ENCODE assay signal across 1 cellular context in genomic region chr11:14668733-14669301, GRCh38.
TF ChIP-seq lines count a peak whose summit lies in the region.

No MANE protein-coding gene starts in this region.

TF ChIP-seq in WTC11, 78 proteins besides CTCF, POLR2A, EP300 and RAD21 (continued from another document):
- no peak for TF ChIP-seq ZNF281 (CRISPR knock-in tag; IDR thresholded peaks at IDR 0.05)
